Comparison of ENCODE assay signal across 8 cellular contexts in genomic region chr16:67663151-67663876, GRCh38. TPM values are rescaled to one million over a fixed set of nuclear protein-coding genes. Genes with fewer than 3 reads are reported as not detected.
DNase-seq lines count a peak whose midpoint lies in the region; ATAC-seq and TF ChIP-seq lines count a peak whose summit lies in the region.

No MANE protein-coding gene starts in this region.

- ATAC-seq in activated T-cell treated with anti-CD3 and anti-CD28 coated beads, Interleukin-2, amount 50 U/mL, for 4 hours, result no peak
- ATAC-seq in HG03439 (IDR thresholded peaks at IDR 0.05; ENCODE audit: unreplicated experiment) (no peak), HG02870 (IDR thresholded peaks at IDR 0.05; ENCODE audit: unreplicated experiment) (no peak)

- peaks cover 17% of the 10 kb centered on the region for H4K20me1 ChIP-seq in Loucy (ENCODE audit: insufficient read depth, low read length, poor library complexity, severe bottlenecking)

- in situ Hi-C loops in brain microvascular endothelial cell (cut with HindIII; ENCODE audit: low pct_ligation_motif_present, low sequenced_read_pairs), result no loop called here

- peak; percentile 56 for TF ChIP-seq CTCF in Loucy (conservative IDR thresholded peaks at IDR 0.05; ENCODE audit: low read length)
- peak; percentile 62 for TF ChIP-seq CTCF in brain microvascular endothelial cell (IDR thresholded peaks at IDR 0.05; ENCODE audit: low read depth, low read length, missing control alignments)
- TF ChIP-seq CTCF in osteocyte (IDR thresholded peaks at IDR 0.05), result peak; percentile 30

- no peak overlapping the region for H3K27ac ChIP-seq in brain microvascular endothelial cell

- no peak overlapping the region for H3K4me3 Mint-ChIP-seq in activated T-cell treated with anti-CD3 and anti-CD28 coated beads, Interleukin-2, amount 50 U/mL, for 4 hours
- H3K4me3 Mint-ChIP-seq in osteocyte (ENCODE audit: unreplicated experiment), result no peak overlapping the region

- H2AFZ ChIP-seq in Loucy (ENCODE audit: low read length), result no peak overlapping the region

- H3K9me3 ChIP-seq in Loucy (ENCODE audit: insufficient read depth, low read depth, low read length), result no peaks in the 10 kb centered on the region

- no peak overlapping the region for H3K4me2 ChIP-seq in Loucy (ENCODE audit: low read depth, low read length, poor library complexity, severe bottlenecking)

- H3K79me2 ChIP-seq in Loucy (ENCODE audit: insufficient read depth, low read length), result peaks cover 12% of the 10 kb centered on the region; the same call in 1 of the 2 replicates

- no peak overlapping the region for H3K27ac Mint-ChIP-seq in osteocyte (ENCODE audit: unreplicated experiment)

- H3K4me3 ChIP-seq in Loucy (ENCODE audit: low read length, poor library complexity, severe bottlenecking), result no peak overlapping the region
- no peak overlapping the region for H3K4me3 ChIP-seq in brain microvascular endothelial cell (ENCODE audit: low read depth, low read length)

- H3K9me3 Mint-ChIP-seq in activated T-cell treated with anti-CD3 and anti-CD28 coated beads, Interleukin-2, amount 50 U/mL, for 4 hours, result no peaks in the 10 kb centered on the region
- no peaks in the 10 kb centered on the region for H3K9me3 Mint-ChIP-seq in osteocyte (ENCODE audit: unreplicated experiment)

- H3K36me3 Mint-ChIP-seq in activated T-cell treated with anti-CD3 and anti-CD28 coated beads, Interleukin-2, amount 50 U/mL, for 4 hours (ENCODE audit: insufficient read depth), result peaks cover 2% of the 10 kb centered on the region
- H3K36me3 Mint-ChIP-seq in osteocyte (ENCODE audit: unreplicated experiment), result peaks cover 6% of the 10 kb centered on the region

- H3K36me3 ChIP-seq in Loucy (ENCODE audit: insufficient read depth, low read length) (no peaks in the 10 kb centered on the region; the same call in 1 of the 2 replicates), brain microvascular endothelial cell (replicated peaks) (no peaks in the 10 kb centered on the region)

- H3F3A ChIP-seq in Loucy (ENCODE audit: low read depth), result no peaks in the 10 kb centered on the region

- DNase-seq in activated T-cell treated with anti-CD3 and anti-CD28 coated beads, Interleukin-2, amount 50 U/mL, for 1 hour, result peak; percentile 50
- DNase-seq in activated T-cell treated with anti-CD3 and anti-CD28 coated beads, Interleukin-2, amount 50 U/mL, for 4 hours, result no peak
- DNase-seq in brain microvascular endothelial cell (peak; percentile 19), osteocyte (ENCODE audit: extremely low spot score, unreplicated experiment) (no peak), AG20443 (ENCODE audit: low spot score) (no peak)

- no peaks in the 10 kb centered on the region for H3K27me3 Mint-ChIP-seq in activated T-cell treated with anti-CD3 and anti-CD28 coated beads, Interleukin-2, amount 50 U/mL, for 4 hours (ENCODE audit: low read depth)
- no peaks in the 10 kb centered on the region for H3K27me3 Mint-ChIP-seq in osteocyte (ENCODE audit: unreplicated experiment)

- peaks cover 30% of the 10 kb centered on the region for H3K4me1 Mint-ChIP-seq in activated T-cell treated with anti-CD3 and anti-CD28 coated beads, Interleukin-2, amount 50 U/mL, for 4 hours (ENCODE audit: low read depth)
- H3K4me1 Mint-ChIP-seq in osteocyte (ENCODE audit: unreplicated experiment), result peaks cover 37% of the 10 kb centered on the region

- H3K9ac ChIP-seq in Loucy (ENCODE audit: low read depth, low read length, poor library complexity, severe bottlenecking), result no peak overlapping the region

- no peaks in the 10 kb centered on the region for H3K27me3 ChIP-seq in Loucy (ENCODE audit: insufficient read depth, low read length, poor library complexity, severe bottlenecking)
- H3K27me3 ChIP-seq in brain microvascular endothelial cell (replicated peaks), result no peaks in the 10 kb centered on the region

- no peaks in the 10 kb centered on the region for H3K9me2 ChIP-seq in Loucy (replicated peaks; ENCODE audit: low read depth, low read length)

- peaks cover 23% of the 10 kb centered on the region for H3K4me1 ChIP-seq in Loucy (ENCODE audit: insufficient read depth, low read length, poor library complexity, severe bottlenecking)

RNA-seq across cellular contexts. Expression of gene PARD6A, which starts 2.6 kb away (rescaled TPM):
- 10 to 100 TPM; 12.0 to 12.5 (median 12.5) TPM for total RNA-seq in activated T-cell treated with anti-CD3 and anti-CD28 coated beads, Interleukin-2, amount 50 U/mL, for 4 hours
- total RNA-seq in osteocyte, result 4.1 and 4.6 TPM in 2 replicates

RNA-seq across cellular contexts. Expression of gene ENKD1, which starts 3.2 kb away (rescaled TPM):
- 10 to 100 TPM; 13.9 to 16.7 (median 14.1) TPM for total RNA-seq in activated T-cell treated with anti-CD3 and anti-CD28 coated beads, Interleukin-2, amount 50 U/mL, for 4 hours
- 10.9 and 11.7 TPM in 2 replicates for total RNA-seq in osteocyte

RNA-seq across cellular contexts. Expression of gene ACD, which starts 3.3 kb away (rescaled TPM):
- 10 to 100 TPM; 87.5 to 89.7 (median 89.4) TPM for total RNA-seq in activated T-cell treated with anti-CD3 and anti-CD28 coated beads, Interleukin-2, amount 50 U/mL, for 4 hours
- total RNA-seq in osteocyte, result 21.3 and 23.1 TPM in 2 replicates

RNA-seq across cellular contexts. Expression of gene C16orf86, which starts 3.3 kb away (rescaled TPM):
- total RNA-seq in activated T-cell treated with anti-CD3 and anti-CD28 coated beads, Interleukin-2, amount 50 U/mL, for 4 hours, result under 1 TPM; 0.35 to 0.63 (median 0.46) TPM
- 2.1 and 2.8 TPM in 2 replicates for total RNA-seq in osteocyte

RNA-seq across cellular contexts. Expression of gene CARMIL2, which starts 18.4 kb away (rescaled TPM):
- total RNA-seq in activated T-cell treated with anti-CD3 and anti-CD28 coated beads, Interleukin-2, amount 50 U/mL, for 4 hours, result 100 to 1,000 TPM; 204 to 221 (median 207) TPM
- 0.94 and 1.7 TPM in 2 replicates for total RNA-seq in osteocyte

Comparison
In these comparisons a context has a peak if more than half of its experiments do, and no peak if none do; other contexts are left out.
1. DNase-seq: peak in activated T-cell treated with anti-CD3 and anti-CD28 coated beads, Interleukin-2, amount 50 U/mL, for 1 hour (single experiment) and brain microvascular endothelial cell (single experiment); none in activated T-cell treated with anti-CD3 and anti-CD28 coated beads, Interleukin-2, amount 50 U/mL, for 4 hours (single experiment), osteocyte (single experiment) and AG20443 (single experiment).
2. Peak in every context shown above with its lines, with median percentiles within 50 percentile points of each other: CTCF ChIP-seq.